28 cellular contexts compared by ENCODE assay signal in the genomic region with DNA sequence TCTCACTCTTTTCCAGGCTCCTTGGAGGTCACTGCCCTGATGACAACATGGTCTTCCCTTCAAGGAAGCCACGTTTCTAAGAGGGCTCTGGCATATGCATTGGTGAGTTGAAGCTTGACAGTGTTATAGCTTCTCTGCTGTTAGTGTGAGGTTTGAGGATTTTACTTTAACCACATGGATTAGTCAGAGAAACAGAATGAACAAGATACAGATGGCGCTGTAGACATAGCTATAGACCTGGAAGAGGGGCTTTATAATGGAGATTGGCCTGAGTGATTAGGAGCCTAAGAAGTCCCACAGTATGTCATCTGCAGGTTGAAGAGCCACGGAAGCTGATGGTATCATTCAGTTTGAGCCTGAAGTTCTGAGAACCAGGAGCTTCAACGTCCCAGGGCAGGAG. TPM values are rescaled to one million over a fixed set of nuclear protein-coding genes. Genes with fewer than 3 reads are reported as not detected.
DNase-seq lines count a peak whose midpoint lies in the region; ATAC-seq, FAIRE-seq and TF ChIP-seq lines count a peak whose summit lies in the region.
"Had no signal": no experiment of that assay in that cellular context is flagged by ENCODE, and none has a peak within 500 bp of the region (broad histone marks: within the 10 kb centered on the region; RNA-seq: fewer than 3 reads in every experiment).

No MANE protein-coding gene starts in this region.

- TF ChIP-seq POLR2A in HepG2 (IDR thresholded peaks at IDR 0.05; ENCODE audit: insufficient read depth in 1 of 2, low read depth in 2 of 2, low read length in 2 of 2) (no peak), right lobe of liver (IDR thresholded peaks at IDR 0.05) (no peak), H54 (IDR thresholded peaks at IDR 0.05; ENCODE audit: low read depth, low read length) (no peak)

- H3K9ac ChIP-seq in HepG2 (ENCODE audit: insufficient read depth, low read depth, low read length), result no peak overlapping the region
- H3K9ac ChIP-seq: parathyroid adenoma had no signal

- H3K27ac ChIP-seq in HepG2 (ENCODE audit: extremely low read length, insufficient read depth, low read length), result no peak overlapping the region
- no peak overlapping the region for H3K27ac ChIP-seq in right lobe of liver
- H3K27ac ChIP-seq: C4-2B, foreskin keratinocyte, parathyroid adenoma, right atrium auricular region had no signal

- POLR2A ChIA-PET in HepG2 (lab: Yijun Ruan, JAX), result no interaction called here

- no peaks in the 10 kb centered on the region for H3K9me3 ChIP-seq in HepG2 (ENCODE audit: low read length)
- H3K9me3 ChIP-seq in right lobe of liver, result no peaks in the 10 kb centered on the region
- no peaks in the 10 kb centered on the region for H3K9me3 ChIP-seq in HAP-1
- H3K9me3 ChIP-seq: right atrium auricular region had no signal

- in situ Hi-C loops in HepG2 (cut with HindIII; ENCODE audit: extremely low pct_ligation_motif_present, low pct_unique_long_range_greater_than_20kb) (no loop called here), SK-MEL-5 (cut with HindIII; ENCODE audit: low pct_unique_long_range_greater_than_20kb, low sequenced_read_pairs) (no loop called here), HAP-1 (cut with MboI; ENCODE audit: low sequenced_read_pairs) (no loop called here)

- no peaks in the 10 kb centered on the region for H3K9me3 Mint-ChIP-seq in stimulated activated effector memory CD8-positive, alpha-beta T cell treated with anti-CD3 and anti-CD28 coated beads, Interleukin-12 subunit alpha, Interleukin-12 subunit beta, amount 100 ng/mL, for 72 hours
- H3K9me3 Mint-ChIP-seq: neural crest cell had no signal

- H3K36me3 Mint-ChIP-seq in stimulated activated effector memory CD8-positive, alpha-beta T cell treated with anti-CD3 and anti-CD28 coated beads, Interleukin-12 subunit alpha, Interleukin-12 subunit beta, amount 100 ng/mL, for 72 hours, result no peaks in the 10 kb centered on the region

- no peak for TF ChIP-seq RAD21 in HepG2 (CRISPR knock-in tag; IDR thresholded peaks at IDR 0.05)

- H2AFZ ChIP-seq in HepG2 (ENCODE audit: low read length), result no peak overlapping the region
- H2AFZ ChIP-seq: parathyroid adenoma had no signal

- H4K20me1 ChIP-seq in HepG2 (ENCODE audit: insufficient read depth, low read length), result no peaks in the 10 kb centered on the region

- H3K4me3 Mint-ChIP-seq in stimulated activated effector memory CD8-positive, alpha-beta T cell treated with anti-CD3 and anti-CD28 coated beads, Interleukin-12 subunit alpha, Interleukin-12 subunit beta, amount 100 ng/mL, for 72 hours, result no peak overlapping the region
- H3K4me3 Mint-ChIP-seq: neural crest cell had no signal

- CTCF ChIA-PET in HepG2 (lab: Yijun Ruan, JAX; ENCODE audit: low intra/inter-chr PET ratio, low total read pairs), result no interaction called here

- 0 out of 3 replicates have a peak, but pooled peaks have one; percentile 31 for ATAC-seq in HepG2
- ATAC-seq in right lobe of liver, result no peak
- peak; percentile 73 for ATAC-seq in stimulated activated effector memory CD8-positive, alpha-beta T cell treated with anti-CD3 and anti-CD28 coated beads, Interleukin-12 subunit alpha, Interleukin-12 subunit beta, amount 100 ng/mL, for 72 hours
- ATAC-seq: left cardiac atrium had no signal

- FAIRE-seq in HepG2 (lab: Jason Lieb, UNC), result no peak
- no peak for FAIRE-seq in H54 (lab: Jason Lieb, UNC)
- FAIRE-seq: colon had no signal

- no peak overlapping the region for H3K27ac Mint-ChIP-seq in stimulated activated effector memory CD8-positive, alpha-beta T cell treated with anti-CD3 and anti-CD28 coated beads, Interleukin-12 subunit alpha, Interleukin-12 subunit beta, amount 100 ng/mL, for 72 hours

- TF ChIP-seq EP300 in HepG2 (IDR thresholded peaks at IDR 0.05; ENCODE audit: low read depth in 2 of 2, low read length in 2 of 2), result no peak
- TF ChIP-seq EP300 in HepG2 (CRISPR knock-in tag; IDR thresholded peaks at IDR 0.05; ENCODE audit: borderline replicate concordance), result no peak

- intact Hi-C loops in HepG2 (cut with micrococcal nuclease; ENCODE audit: unreplicated experiment) (no loop called here), right lobe of liver (cut with DNase I) (no loop called here)

- peaks cover 13% of the 10 kb centered on the region for H3K4me1 ChIP-seq in HepG2 (ENCODE audit: insufficient read depth, low read length)
- no peaks in the 10 kb centered on the region for H3K4me1 ChIP-seq in right lobe of liver
- no peaks in the 10 kb centered on the region for H3K4me1 ChIP-seq in HAP-1
- H3K4me1 ChIP-seq: foreskin keratinocyte, parathyroid adenoma, right atrium auricular region had no signal

- H3K4me2 ChIP-seq in HepG2 (ENCODE audit: low read depth, low read length), result no peak overlapping the region

- no peaks in the 10 kb centered on the region for H3K36me3 ChIP-seq in HepG2 (replicated peaks in 1 of 2; ENCODE audit: control insufficient read depth in 1 of 2, insufficient read depth in 2 of 2, low read length in 2 of 2)
- H3K36me3 ChIP-seq in right lobe of liver, result no peaks in the 10 kb centered on the region
- no peaks in the 10 kb centered on the region for H3K36me3 ChIP-seq in HAP-1 (replicated peaks)
- H3K36me3 ChIP-seq: right atrium auricular region had no signal

- TF ChIP-seq CTCF in HepG2 (CRISPR knock-in tag; IDR thresholded peaks at IDR 0.05), result peak; percentile 32; the same call in 1 of the 2 replicates
- no peak for TF ChIP-seq CTCF in right lobe of liver (IDR thresholded peaks at IDR 0.05)

- no peaks in the 10 kb centered on the region for H3K79me2 ChIP-seq in HepG2 (ENCODE audit: insufficient read depth, low read length)
- H3K79me2 ChIP-seq: parathyroid adenoma had no signal

- WGBS in HepG2 (ENCODE audit: low lambda C conversion rate), result 8% methylated on average over 4 of the region's 4 CpGs
- 39% methylated on average over 3 of the region's 4 CpGs for WGBS in right lobe of liver (ENCODE audit: insufficient coverage, low coverage, low lambda C conversion rate, missing lambda C conversion rate)

- H3K27me3 ChIP-seq in HepG2 (ENCODE audit: control insufficient read depth in 1 of 2, insufficient read depth in 2 of 2, low read length in 2 of 2), result no peaks in the 10 kb centered on the region
- no peaks in the 10 kb centered on the region for H3K27me3 ChIP-seq in right lobe of liver
- no peaks in the 10 kb centered on the region for H3K27me3 ChIP-seq in HAP-1 (ENCODE audit: low read depth)
- H3K27me3 ChIP-seq: foreskin keratinocyte, right atrium auricular region had no signal

- no peak overlapping the region for H3K4me3 ChIP-seq in HepG2 (replicated peaks in 1 of 3; ENCODE audit: insufficient read depth in 1 of 3, low read depth in 2 of 3, low read length in 3 of 3)
- H3K4me3 ChIP-seq in right lobe of liver, result no peak overlapping the region
- no peak overlapping the region for H3K4me3 ChIP-seq in HAP-1
- H3K4me3 ChIP-seq: right atrium auricular region had no signal

- H3K4me1 Mint-ChIP-seq in stimulated activated effector memory CD8-positive, alpha-beta T cell treated with anti-CD3 and anti-CD28 coated beads, Interleukin-12 subunit alpha, Interleukin-12 subunit beta, amount 100 ng/mL, for 72 hours, result no peaks in the 10 kb centered on the region

- BruUV-seq in HepG2 (replicated peaks; lab: Mats Ljungman, UMichigan), result no TSS peak

- DNase-seq in HepG2 (ENCODE audit: low spot score) (no peak), right lobe of liver (no peak), HT1080 (ENCODE audit: low read depth) (peak; percentile 20), SK-MEL-5 (ENCODE audit: low read depth, low spot score) (peak; percentile 30), H54 (ENCODE audit: insufficient read length, low spot score) (no peak), HAP-1 (ENCODE audit: low spot score in 2 of 2) (no peak)
- no peak for DNase-seq in stimulated activated effector memory CD8-positive, alpha-beta T cell treated with anti-CD3 and anti-CD28 coated beads, Interleukin-12 subunit alpha, Interleukin-12 subunit beta, amount 100 ng/mL, for 72 hours (ENCODE audit: low spot score in 2 of 2)
- no peak for DNase-seq in activated naive CD4-positive, alpha-beta T cell treated with anti-CD3 and anti-CD28 coated beads, Interleukin-2, amount 50 U/mL, for 16 hours
- DNase-seq: activated T-cell treated with anti-CD3 and anti-CD28 coated beads, Interleukin-2, amount 50 U/mL, for 1 hour; amniotic stem cell; Calu3; effector memory CD4-positive, alpha-beta T cell; EL; foreskin keratinocyte; GOT3; left cardiac atrium; mammary epithelial cell; NCI-H1417 treated with DMSO at 0.1 percent for 48 hours; NCI-H2107; NCI-H510A; stimulated activated CD4-positive, alpha-beta T cell treated with anti-CD3 and anti-CD28 coated beads, Interleukin-4, amount 100 ng/mL, for 4 hours; stimulated activated naive CD4-positive, alpha-beta T cell treated with Interleukin-2 at 50 U/mL for 16 hours; T-helper 9 cell had no signal

RNA-seq across cellular contexts. Expression of gene URI1, which starts 18.4 kb away (rescaled TPM):
- total RNA-seq in HepG2 (2016; rRNA removed; fragmentation: Illumina TruSeq; extraction: Trizol) (66.6 and 67.9 TPM in 2 replicates), right lobe of liver (10 to 100 TPM; 18.8 to 29.4 (median 22.2) TPM)
- total RNA-seq in HepG2 (2016; cell fraction: cytosol; rRNA removed; fragmentation: Illumina TruSeq; extraction: Trizol; ENCODE audit: low read depth), result 55.4 and 65.8 TPM in 2 replicates
- total RNA-seq in HepG2 (2016; cell fraction: insoluble cytoplasmic fraction; rRNA removed; fragmentation: Illumina TruSeq; extraction: Trizol), result 59.1 and 63.0 TPM in 2 replicates
- 94.1 and 96.8 TPM in 2 replicates for total RNA-seq in HepG2 (2016; cell fraction: membrane; rRNA removed; fragmentation: Illumina TruSeq; extraction: Trizol)
- total RNA-seq in HepG2 (2016; cell fraction: nucleus; rRNA removed; fragmentation: Illumina TruSeq; extraction: Trizol), result 59.4 and 60.6 TPM in 2 replicates
- polyA plus RNA-seq in HepG2 (2011; rRNA removed), result 35.4 and 43.6 TPM in 2 replicates
- polyA plus RNA-seq in HepG2 (2011; cell fraction: cytosol; rRNA removed), result 17.2 and 27.7 TPM in 2 replicates
- 29.1 and 37.9 TPM in 2 replicates for polyA plus RNA-seq in HepG2 (2011; cell fraction: nucleus; rRNA removed)
- polyA plus RNA-seq in HepG2 (2012), result 40.6 and 47.2 TPM in 2 replicates
- 37.8 and 49.5 TPM in 2 replicates for polyA plus RNA-seq in HepG2 (2016; cell fraction: cytosol; fragmentation: Illumina TruSeq; extraction: Trizol; ENCODE audit: low read depth)
- polyA plus RNA-seq in HepG2 (2016; cell fraction: insoluble cytoplasmic fraction; fragmentation: Illumina TruSeq; extraction: Trizol; ENCODE audit: low read depth), result 64.3 and 69.2 TPM in 2 replicates
- polyA plus RNA-seq in HepG2 (2016; cell fraction: membrane; fragmentation: Illumina TruSeq; extraction: Trizol; ENCODE audit: low read depth), result 70.9 and 75.8 TPM in 2 replicates
- polyA plus RNA-seq in HepG2 (2016; cell fraction: nucleus; fragmentation: Illumina TruSeq; extraction: Trizol; ENCODE audit: insufficient read depth, low read depth), result 55.9 and 58.5 TPM in 2 replicates
- polyA minus RNA-seq in HepG2 (2011; rRNA and poly(A)+ RNA removed; ENCODE audit: low replicate concordance), result 20.9 and 41.9 TPM in 2 replicates
- 26.6 and 35.0 TPM in 2 replicates for polyA minus RNA-seq in HepG2 (2011; cell fraction: cytosol; rRNA and poly(A)+ RNA removed)
- polyA minus RNA-seq in HepG2 (2011; cell fraction: nucleus; rRNA and poly(A)+ RNA removed), result 118 and 132 TPM in 2 replicates
- 53.0 and 54.3 TPM in 2 replicates for total RNA-seq in HT1080 (2014; rRNA removed; shearing (Covaris generic))
- 65.1 and 76.1 TPM in 2 replicates for polyA plus RNA-seq in HT1080 (2015; cell fraction: cytosol; rRNA removed)
- 65.7 and 72.1 TPM in 2 replicates for polyA plus RNA-seq in HT1080 (2015; cell fraction: nucleus; rRNA removed)
- total RNA-seq in SK-MEL-5 (2014; rRNA removed; shearing (Covaris generic)), result 72.9 and 75.4 TPM in 2 replicates
- 52.1 and 61.4 TPM in 2 replicates for polyA plus RNA-seq in SK-MEL-5 (2015; cell fraction: cytosol; rRNA removed)
- polyA plus RNA-seq in SK-MEL-5 (2015; cell fraction: nucleus; rRNA removed), result 73.7 and 111 TPM in 2 replicates

Comparison
In these comparisons a context has a peak if more than half of its experiments do, and no peak if none do; other contexts are left out.
1. ATAC-seq: peak in HepG2 (single experiment) and stimulated activated effector memory CD8-positive, alpha-beta T cell treated with anti-CD3 and anti-CD28 coated beads, Interleukin-12 subunit alpha, Interleukin-12 subunit beta, amount 100 ng/mL, for 72 hours (single experiment); none in right lobe of liver (0 of 4).
2. DNase-seq: peak in HT1080 (single experiment) and SK-MEL-5 (single experiment); none in HepG2 (single experiment), right lobe of liver (0 of 3), stimulated activated effector memory CD8-positive, alpha-beta T cell treated with anti-CD3 and anti-CD28 coated beads, Interleukin-12 subunit alpha, Interleukin-12 subunit beta, amount 100 ng/mL, for 72 hours (0 of 2), activated naive CD4-positive, alpha-beta T cell treated with anti-CD3 and anti-CD28 coated beads, Interleukin-2, amount 50 U/mL, for 16 hours (single experiment), H54 (single experiment) and HAP-1 (0 of 2).